ENCODE assay signal across 10 cellular contexts in genomic region chr14:91332448-91333059, GRCh38.
DNase-seq lines count a peak whose midpoint lies in the region; ATAC-seq and TF ChIP-seq lines count a peak whose summit lies in the region.
"Had no signal": no experiment of that assay in that cellular context is flagged by ENCODE, and none has a peak within 500 bp of the region (broad histone marks: within the 10 kb centered on the region; RNA-seq: fewer than 3 reads in every experiment).

No MANE protein-coding gene starts in this region.

- peak; percentile 9 for DNase-seq in NCI-H1092 treated with DMSO at 0.1 percent for 48 hours (lab: John Stamatoyannopoulos, UW)
- DNase-seq in NCI-H1092 (lab: John Stamatoyannopoulos, UW) = no peak
- no peak for DNase-seq in T-helper 17 cell
- peak; percentile 84 to 90 for DNase-seq in erythroblast (lab: John Stamatoyannopoulos, UW)
- peak; percentile 11 for DNase-seq in renal cortical epithelial cell (ENCODE audit: low read depth)
- DNase-seq in iPS-NIHi11 (ENCODE audit: low spot score) = no peak
- DNase-seq in foreskin keratinocyte = no peak
- DNase-seq: activated effector memory CD4-positive, alpha-beta T cell treated with anti-CD3 and anti-CD28 coated beads, Interleukin-2, amount 50 U/mL, for 16 hours had no signal

- no peaks in the 10 kb centered on the region for H3K36me3 Mint-ChIP-seq in T-helper 17 cell (ENCODE audit: low read depth)

- no peak overlapping the region for H3K27ac ChIP-seq in foreskin keratinocyte

- H3K4me3 Mint-ChIP-seq in T-helper 17 cell = peak overlapping the region; percentile 83

- H3K4me1 ChIP-seq in foreskin keratinocyte = no peaks in the 10 kb centered on the region

- no peaks in the 10 kb centered on the region for H3K9me3 ChIP-seq in T-helper 17 cell (ENCODE audit: control insufficient read depth, low read length, poor library complexity, severe bottlenecking)

- H3K27me3 ChIP-seq in foreskin keratinocyte = no peaks in the 10 kb centered on the region

- no peaks in the 10 kb centered on the region for H3K27me3 Mint-ChIP-seq in T-helper 17 cell

- TF ChIP-seq CTCF in foreskin keratinocyte (conservative IDR thresholded peaks at IDR 0.05) = no peak

- peak; percentile 55 for TF ChIP-seq POLR2A in erythroblast (IDR thresholded peaks at IDR 0.05; ENCODE audit: low read length)

- ATAC-seq in T-helper 17 cell (no peak), foreskin keratinocyte (no peak), HG03571 (IDR thresholded peaks at IDR 0.05; ENCODE audit: unreplicated experiment) (no peak)
- ATAC-seq: Panc1 had no signal

- H3K4me1 Mint-ChIP-seq in T-helper 17 cell = peaks cover 45% of the 10 kb centered on the region

- peak overlapping the region; percentile 99 for H3K27ac Mint-ChIP-seq in T-helper 17 cell

Comparison
In these comparisons a context has a peak if more than half of its experiments do, and no peak if none do; other contexts are left out.
1. DNase-seq: peak in NCI-H1092 treated with DMSO at 0.1 percent for 48 hours (single experiment), erythroblast (2 of 2) and renal cortical epithelial cell (single experiment); none in NCI-H1092 (single experiment), T-helper 17 cell (0 of 3), iPS-NIHi11 (single experiment) and foreskin keratinocyte (0 of 2).